In genomic region chr21:39385299-39386145, GRCh38 we compare ENCODE assay signal across 1 cellular context.
TF ChIP-seq lines count a peak whose summit lies in the region.

No MANE protein-coding gene starts in this region.

TF ChIP-seq in HepG2, 621 proteins besides CTCF, POLR2A, EP300 and RAD21 (continued from another document and continues in another):
- TF ChIP-seq DMAP1 (CRISPR knock-in tag; IDR thresholded peaks at IDR 0.05) (peak; percentile 82), ZNF598 (CRISPR knock-in tag; IDR thresholded peaks at IDR 0.05; ENCODE audit: borderline replicate concordance) (no peak), USF2 (IDR thresholded peaks at IDR 0.05; ENCODE audit: low read depth, low read length) (no peak), USF2 (CRISPR knock-in tag; IDR thresholded peaks at IDR 0.05; ENCODE audit: borderline replicate concordance) (no peak; the same call in 1 of the 2 replicates), ZNF564 (CRISPR knock-in tag; IDR thresholded peaks at IDR 0.05) (peak; percentile 68), POLR2AphosphoS5 (IDR thresholded peaks at IDR 0.05; ENCODE audit: low read depth, low read length) (peak; percentile 64), PHF21A (CRISPR knock-in tag; IDR thresholded peaks at IDR 0.05) (peak; percentile 91), ZNF282 (IDR thresholded peaks at IDR 0.05; ENCODE audit: partially characterized antibody) (no peak), TAF1 (CRISPR knock-in tag; IDR thresholded peaks at IDR 0.05) (peak; percentile 75), BCL6 (CRISPR knock-in tag; IDR thresholded peaks at IDR 0.05) (no peak), ZNF709 (CRISPR knock-in tag; IDR thresholded peaks at IDR 0.05) (peak; percentile 57; the same call in 1 of the 2 replicates), ATF6 (CRISPR knock-in tag; conservative IDR thresholded peaks at IDR 0.05) (no peak), ZNF839 (CRISPR knock-in tag; IDR thresholded peaks at IDR 0.05; ENCODE audit: borderline replicate concordance) (no peak), ZNF224 (CRISPR knock-in tag; IDR thresholded peaks at IDR 0.05) (no peak), ZFP90 (CRISPR knock-in tag; IDR thresholded peaks at IDR 0.05; ENCODE audit: borderline replicate concordance) (no peak), HNF4G (IDR thresholded peaks at IDR 0.05; ENCODE audit: borderline replicate concordance, low read depth, low read length) (peak; percentile 99), HNF4G (CRISPR knock-in tag; IDR thresholded peaks at IDR 0.05; ENCODE audit: borderline replicate concordance, low read depth) (peak; percentile 100), ZNF256 (CRISPR knock-in tag; conservative IDR thresholded peaks at IDR 0.05) (no peak), FOXK1 (CRISPR knock-in tag; IDR thresholded peaks at IDR 0.05; ENCODE audit: borderline replicate concordance, low read depth) (no peak), RFXANK (CRISPR knock-in tag; IDR thresholded peaks at IDR 0.05) (no peak), ZBTB25 (CRISPR knock-in tag; IDR thresholded peaks at IDR 0.05) (peak; percentile 84), ZNF777 (CRISPR knock-in tag; IDR thresholded peaks at IDR 0.05) (no peak), HES4 (CRISPR knock-in tag; IDR thresholded peaks at IDR 0.05; ENCODE audit: borderline replicate concordance) (0 out of 2 replicates have a peak, but pooled peaks have one; percentile 22), DNMT3B (CRISPR knock-in tag; conservative IDR thresholded peaks at IDR 0.05) (no peak), ZNF296 (CRISPR knock-in tag; conservative IDR thresholded peaks at IDR 0.05) (no peak), AFF4 (CRISPR knock-in tag; IDR thresholded peaks at IDR 0.05) (no peak), ZNF275 (CRISPR knock-in tag; IDR thresholded peaks at IDR 0.05; ENCODE audit: borderline replicate concordance) (peak; percentile 51; the same call in 1 of the 2 replicates), ZKSCAN1 (IDR thresholded peaks at IDR 0.05; ENCODE audit: low read length) (no peak), NFRKB (IDR thresholded peaks at IDR 0.05) (no peak), ZNF3 (CRISPR knock-in tag; IDR thresholded peaks at IDR 0.05) (no peak), GPN1 (CRISPR knock-in tag; IDR thresholded peaks at IDR 0.05; ENCODE audit: borderline replicate concordance) (no peak), KLF15 (CRISPR knock-in tag; IDR thresholded peaks at IDR 0.05; ENCODE audit: borderline replicate concordance) (no peak), MYNN (CRISPR knock-in tag; IDR thresholded peaks at IDR 0.05; ENCODE audit: low read depth) (no peak; the same call in 1 of the 2 replicates), ZNF749 (CRISPR knock-in tag; IDR thresholded peaks at IDR 0.05; ENCODE audit: borderline replicate concordance) (peak; percentile 41; the same call in 1 of the 2 replicates), TAF15 (IDR thresholded peaks at IDR 0.05; ENCODE audit: low read depth, low read length, poor library complexity, severe bottlenecking) (no peak), ZNF652 (CRISPR knock-in tag; IDR thresholded peaks at IDR 0.05; ENCODE audit: borderline replicate concordance, low read depth) (no peak; the same call in 1 of the 2 replicates), MTF1 (CRISPR knock-in tag; IDR thresholded peaks at IDR 0.05) (no peak), ZNF775 (CRISPR knock-in tag; IDR thresholded peaks at IDR 0.05; ENCODE audit: borderline replicate concordance) (no peak), REST (IDR thresholded peaks at IDR 0.05; ENCODE audit: borderline replicate concordance in 1 of 2, low read depth in 1 of 2, low read length in 2 of 2) (no peak), LBX2 (CRISPR knock-in tag; IDR thresholded peaks at IDR 0.05; ENCODE audit: borderline replicate concordance) (peak; percentile 23; the same call in 1 of the 2 replicates), HNF4A (CRISPR knock-in tag; IDR thresholded peaks at IDR 0.05) (peak; percentile 100), ZNF572 (CRISPR knock-in tag; IDR thresholded peaks at IDR 0.05) (no peak), ATAD3A (CRISPR knock-in tag; IDR thresholded peaks at IDR 0.05) (no peak), MLX (CRISPR knock-in tag; IDR thresholded peaks at IDR 0.05) (peak; percentile 100), ZNF18 (CRISPR knock-in tag; IDR thresholded peaks at IDR 0.05; ENCODE audit: insufficient replicate concordance) (peak; percentile 48), ZBTB49 (CRISPR knock-in tag; IDR thresholded peaks at IDR 0.05; ENCODE audit: borderline replicate concordance) (no peak)
